ENCODE assay signal across 11 cellular contexts in genomic region chr3:126746395-126747177, GRCh38. TPM values are rescaled to one million over a fixed set of nuclear protein-coding genes. Genes with fewer than 3 reads are reported as not detected.
DNase-seq lines count a peak whose midpoint lies in the region; ATAC-seq and TF ChIP-seq lines count a peak whose summit lies in the region.
"Had no signal": no experiment of that assay in that cellular context is flagged by ENCODE, and none has a peak within 500 bp of the region (broad histone marks: within the 10 kb centered on the region; RNA-seq: fewer than 3 reads in every experiment).

No MANE protein-coding gene starts in this region.

- no peak overlapping the region for H3K4me3 Mint-ChIP-seq in CD4-positive, alpha-beta T cell
- H3K4me3 Mint-ChIP-seq: activated naive CD4-positive, alpha-beta T cell treated with anti-CD3 and anti-CD28 coated beads, Interleukin-2, amount 10 ng/mL, durations not matched to agents 7 days and 5 days had no signal

- no peak overlapping the region for H3K27ac ChIP-seq in CD4-positive, alpha-beta T cell (ENCODE audit: low read depth, low read length)
- H3K27ac ChIP-seq: SK-N-MC had no signal

- H3K27me3 ChIP-seq in CD4-positive, alpha-beta T cell (ENCODE audit: control insufficient read depth, insufficient read depth, low read length): no peaks in the 10 kb centered on the region

- intact Hi-C loops in CD4-positive, alpha-beta T cell (cut with DNase I, micrococcal nuclease): no loop called here

- H3K9me3 ChIP-seq in CD4-positive, alpha-beta T cell (ENCODE audit: control insufficient read depth, low read length): no peaks in the 10 kb centered on the region

- TF ChIP-seq CTCF in fibroblast of mammary gland (conservative IDR thresholded peaks at IDR 0.05; ENCODE audit: control insufficient read depth, insufficient read depth, low read depth, low read length): no peak
- no peak for TF ChIP-seq CTCF in CD4-positive, alpha-beta T cell (IDR thresholded peaks at IDR 0.05)

- H3K4me1 Mint-ChIP-seq in CD4-positive, alpha-beta T cell (ENCODE audit: low read depth): peaks cover 8% of the 10 kb centered on the region

- CTCF ChIA-PET in CD4-positive, alpha-beta T cell (lab: Charles Lee): no interaction called here

- H3K4me3 ChIP-seq in fibroblast of mammary gland (ENCODE audit: control insufficient read depth, low read depth, low read length): no peak overlapping the region
- H3K4me3 ChIP-seq: SK-N-MC had no signal

- DNase-seq in DMS153 (lab: John Stamatoyannopoulos, UW) (peak; percentile 25), NCI-H2227 (lab: John Stamatoyannopoulos, UW; ENCODE audit: unreplicated experiment) (peak; percentile 28), fibroblast of mammary gland (ENCODE audit: low read depth) (peak; percentile 45), non-pigmented ciliary epithelial cell (ENCODE audit: low read depth) (peak; percentile 24), SIG-M5 treated with dmso at 0.1 percent for 504 hours (lab: John Stamatoyannopoulos, UW; ENCODE audit: unreplicated experiment) (no peak)
- no peak for DNase-seq in CD4-positive, alpha-beta T cell
- DNase-seq: activated naive CD4-positive, alpha-beta T cell treated with anti-CD3 and anti-CD28 coated beads, Interleukin-2, amount 10 ng/mL, durations not matched to agents 7 days and 5 days had no signal

- H3K36me3 Mint-ChIP-seq in CD4-positive, alpha-beta T cell (ENCODE audit: low read depth): peaks cover 11% of the 10 kb centered on the region
- H3K36me3 Mint-ChIP-seq: activated naive CD4-positive, alpha-beta T cell treated with anti-CD3 and anti-CD28 coated beads, Interleukin-2, amount 10 ng/mL, durations not matched to agents 7 days and 5 days had no signal

- H3K9me3 Mint-ChIP-seq in CD4-positive, alpha-beta T cell: no peaks in the 10 kb centered on the region
- H3K9me3 Mint-ChIP-seq: activated naive CD4-positive, alpha-beta T cell treated with anti-CD3 and anti-CD28 coated beads, Interleukin-2, amount 10 ng/mL, durations not matched to agents 7 days and 5 days; IgD-negative memory B cell had no signal

- H3K27me3 Mint-ChIP-seq in CD4-positive, alpha-beta T cell: no peaks in the 10 kb centered on the region
- H3K27me3 Mint-ChIP-seq: activated naive CD4-positive, alpha-beta T cell treated with anti-CD3 and anti-CD28 coated beads, Interleukin-2, amount 10 ng/mL, durations not matched to agents 7 days and 5 days; IgD-negative memory B cell had no signal

- no peak overlapping the region for H3K27ac Mint-ChIP-seq in CD4-positive, alpha-beta T cell
- H3K27ac Mint-ChIP-seq: activated naive CD4-positive, alpha-beta T cell treated with anti-CD3 and anti-CD28 coated beads, Interleukin-2, amount 10 ng/mL, durations not matched to agents 7 days and 5 days; IgD-negative memory B cell had no signal

- no peak for ATAC-seq in HG03457 (IDR thresholded peaks at IDR 0.05; ENCODE audit: unreplicated experiment)
- no peak for ATAC-seq in CD4-positive, alpha-beta T cell (ENCODE audit: poor library complexity)
- no peak for ATAC-seq in GM18867 (IDR thresholded peaks at IDR 0.05; ENCODE audit: unreplicated experiment)

- POLR2A ChIA-PET in CD4-positive, alpha-beta T cell (lab: Charles Lee): no interaction called here

RNA-seq across cellular contexts. Expression of gene CHCHD6, which starts 42.5 kb away (rescaled TPM):
- total RNA-seq in CD4-positive, alpha-beta T cell: 1 to 10 TPM; 8.7 to 9.3 TPM

Comparison
In these comparisons a context has a peak if more than half of its experiments do, and no peak if none do; other contexts are left out.
1. DNase-seq: peak in DMS153 (single experiment), NCI-H2227 (single experiment), fibroblast of mammary gland (single experiment) and non-pigmented ciliary epithelial cell (single experiment); none in SIG-M5 treated with dmso at 0.1 percent for 504 hours (single experiment) and CD4-positive, alpha-beta T cell (0 of 10).